1 cellular context compared by ENCODE assay signal in the genomic region with DNA sequence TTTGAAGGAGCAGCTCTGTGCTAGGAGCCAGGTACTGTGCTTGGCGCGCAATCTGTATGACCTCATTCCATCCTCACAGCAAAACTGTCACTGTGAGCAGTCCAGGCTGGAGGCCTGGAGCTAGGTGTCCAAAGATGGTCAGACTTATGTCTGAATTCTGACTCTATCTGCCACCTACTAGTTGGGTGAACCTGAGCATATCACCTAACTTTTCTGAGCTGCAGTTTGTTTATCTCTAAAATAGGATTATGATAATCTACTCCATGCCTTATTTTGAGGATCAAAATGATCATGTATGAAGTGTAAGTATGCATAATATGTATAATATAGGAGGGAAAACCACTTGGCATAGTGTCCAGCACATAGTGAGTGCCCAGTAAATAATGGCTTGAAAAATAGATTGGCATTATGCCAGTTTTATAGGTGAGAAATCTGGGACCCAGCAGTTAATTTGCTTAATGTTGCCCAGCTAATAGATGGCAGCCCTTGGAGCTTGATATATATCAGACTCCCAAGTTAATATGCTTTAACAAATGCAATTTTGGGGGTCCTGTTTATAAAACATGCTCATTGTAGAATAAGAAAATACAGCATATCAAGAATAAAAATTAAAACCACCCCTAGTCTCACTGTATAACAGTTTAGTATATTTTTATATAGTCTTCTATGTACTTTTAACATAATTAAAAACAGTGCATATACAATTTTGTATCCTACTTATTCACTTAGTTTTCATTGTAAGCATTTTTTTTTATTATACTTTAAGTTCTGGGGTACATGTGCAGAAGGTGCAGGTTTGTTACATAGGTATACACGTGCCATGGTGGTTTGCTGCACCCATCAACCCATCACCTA.
TF ChIP-seq lines count a peak whose summit lies in the region.

No MANE protein-coding gene starts in this region.

TF ChIP-seq in HepG2, 621 proteins besides CTCF, POLR2A, EP300 and RAD21 (continued from another document and continues in another):
- TF ChIP-seq, protein P1, sequence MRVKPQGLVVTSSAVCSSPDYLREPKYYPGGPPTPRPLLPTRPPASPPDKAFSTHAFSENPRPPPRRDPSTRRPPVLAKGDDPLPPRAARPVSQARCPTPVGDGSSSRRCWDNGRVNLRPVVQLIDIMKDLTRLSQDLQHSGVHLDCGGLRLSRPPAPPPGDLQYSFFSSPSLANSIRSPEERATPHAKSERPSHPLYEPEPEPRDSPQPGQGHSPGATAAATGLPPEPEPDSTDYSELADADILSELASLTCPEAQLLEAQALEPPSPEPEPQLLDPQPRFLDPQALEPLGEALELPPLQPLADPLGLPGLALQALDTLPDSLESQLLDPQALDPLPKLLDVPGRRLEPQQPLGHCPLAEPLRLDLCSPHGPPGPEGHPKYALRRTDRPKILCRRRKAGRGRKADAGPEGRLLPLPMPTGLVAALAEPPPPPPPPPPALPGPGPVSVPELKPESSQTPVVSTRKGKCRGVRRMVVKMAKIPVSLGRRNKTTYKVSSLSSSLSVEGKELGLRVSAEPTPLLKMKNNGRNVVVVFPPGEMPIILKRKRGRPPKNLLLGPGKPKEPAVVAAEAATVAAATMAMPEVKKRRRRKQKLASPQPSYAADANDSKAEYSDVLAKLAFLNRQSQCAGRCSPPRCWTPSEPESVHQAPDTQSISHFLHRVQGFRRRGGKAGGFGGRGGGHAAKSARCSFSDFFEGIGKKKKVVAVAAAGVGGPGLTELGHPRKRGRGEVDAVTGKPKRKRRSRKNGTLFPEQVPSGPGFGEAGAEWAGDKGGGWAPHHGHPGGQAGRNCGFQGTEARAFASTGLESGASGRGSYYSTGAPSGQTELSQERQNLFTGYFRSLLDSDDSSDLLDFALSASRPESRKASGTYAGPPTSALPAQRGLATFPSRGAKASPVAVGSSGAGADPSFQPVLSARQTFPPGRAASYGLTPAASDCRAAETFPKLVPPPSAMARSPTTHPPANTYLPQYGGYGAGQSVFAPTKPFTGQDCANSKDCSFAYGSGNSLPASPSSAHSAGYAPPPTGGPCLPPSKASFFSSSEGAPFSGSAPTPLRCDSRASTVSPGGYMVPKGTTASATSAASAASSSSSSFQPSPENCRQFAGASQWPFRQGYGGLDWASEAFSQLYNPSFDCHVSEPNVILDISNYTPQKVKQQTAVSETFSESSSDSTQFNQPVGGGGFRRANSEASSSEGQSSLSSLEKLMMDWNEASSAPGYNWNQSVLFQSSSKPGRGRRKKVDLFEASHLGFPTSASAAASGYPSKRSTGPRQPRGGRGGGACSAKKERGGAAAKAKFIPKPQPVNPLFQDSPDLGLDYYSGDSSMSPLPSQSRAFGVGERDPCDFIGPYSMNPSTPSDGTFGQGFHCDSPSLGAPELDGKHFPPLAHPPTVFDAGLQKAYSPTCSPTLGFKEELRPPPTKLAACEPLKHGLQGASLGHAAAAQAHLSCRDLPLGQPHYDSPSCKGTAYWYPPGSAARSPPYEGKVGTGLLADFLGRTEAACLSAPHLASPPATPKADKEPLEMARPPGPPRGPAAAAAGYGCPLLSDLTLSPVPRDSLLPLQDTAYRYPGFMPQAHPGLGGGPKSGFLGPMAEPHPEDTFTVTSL (CRISPR knock-in tag; IDR thresholded peaks at IDR 0.05; ENCODE audit: borderline replicate concordance) = peak; percentile 13; the same call in 1 of the 2 replicates
- no peak for TF ChIP-seq MAFG (CRISPR knock-in tag; IDR thresholded peaks at IDR 0.05)
- no peak for TF ChIP-seq GZF1 (CRISPR knock-in tag; IDR thresholded peaks at IDR 0.05)
- peak; percentile 56; the same call in 1 of the 2 replicates for TF ChIP-seq MED1 (CRISPR knock-in tag; IDR thresholded peaks at IDR 0.05)
- no peak; the same call in 1 of the 2 replicates for TF ChIP-seq GATAD1 (CRISPR knock-in tag; IDR thresholded peaks at IDR 0.05)
- TF ChIP-seq ZNF83 (CRISPR knock-in tag; IDR thresholded peaks at IDR 0.05; ENCODE audit: borderline replicate concordance) = no peak
- TF ChIP-seq EEA1 (CRISPR knock-in tag; IDR thresholded peaks at IDR 0.05; ENCODE audit: borderline replicate concordance) = no peak
- TF ChIP-seq ZNF496 (CRISPR knock-in tag; IDR thresholded peaks at IDR 0.05; ENCODE audit: insufficient replicate concordance) = no peak
- TF ChIP-seq ZNF780A (CRISPR knock-in tag; IDR thresholded peaks at IDR 0.05) = no peak
- TF ChIP-seq CEBPB (IDR thresholded peaks at IDR 0.05; ENCODE audit: borderline replicate concordance, low read depth, low read length) = no peak
- TF ChIP-seq, protein P2, sequence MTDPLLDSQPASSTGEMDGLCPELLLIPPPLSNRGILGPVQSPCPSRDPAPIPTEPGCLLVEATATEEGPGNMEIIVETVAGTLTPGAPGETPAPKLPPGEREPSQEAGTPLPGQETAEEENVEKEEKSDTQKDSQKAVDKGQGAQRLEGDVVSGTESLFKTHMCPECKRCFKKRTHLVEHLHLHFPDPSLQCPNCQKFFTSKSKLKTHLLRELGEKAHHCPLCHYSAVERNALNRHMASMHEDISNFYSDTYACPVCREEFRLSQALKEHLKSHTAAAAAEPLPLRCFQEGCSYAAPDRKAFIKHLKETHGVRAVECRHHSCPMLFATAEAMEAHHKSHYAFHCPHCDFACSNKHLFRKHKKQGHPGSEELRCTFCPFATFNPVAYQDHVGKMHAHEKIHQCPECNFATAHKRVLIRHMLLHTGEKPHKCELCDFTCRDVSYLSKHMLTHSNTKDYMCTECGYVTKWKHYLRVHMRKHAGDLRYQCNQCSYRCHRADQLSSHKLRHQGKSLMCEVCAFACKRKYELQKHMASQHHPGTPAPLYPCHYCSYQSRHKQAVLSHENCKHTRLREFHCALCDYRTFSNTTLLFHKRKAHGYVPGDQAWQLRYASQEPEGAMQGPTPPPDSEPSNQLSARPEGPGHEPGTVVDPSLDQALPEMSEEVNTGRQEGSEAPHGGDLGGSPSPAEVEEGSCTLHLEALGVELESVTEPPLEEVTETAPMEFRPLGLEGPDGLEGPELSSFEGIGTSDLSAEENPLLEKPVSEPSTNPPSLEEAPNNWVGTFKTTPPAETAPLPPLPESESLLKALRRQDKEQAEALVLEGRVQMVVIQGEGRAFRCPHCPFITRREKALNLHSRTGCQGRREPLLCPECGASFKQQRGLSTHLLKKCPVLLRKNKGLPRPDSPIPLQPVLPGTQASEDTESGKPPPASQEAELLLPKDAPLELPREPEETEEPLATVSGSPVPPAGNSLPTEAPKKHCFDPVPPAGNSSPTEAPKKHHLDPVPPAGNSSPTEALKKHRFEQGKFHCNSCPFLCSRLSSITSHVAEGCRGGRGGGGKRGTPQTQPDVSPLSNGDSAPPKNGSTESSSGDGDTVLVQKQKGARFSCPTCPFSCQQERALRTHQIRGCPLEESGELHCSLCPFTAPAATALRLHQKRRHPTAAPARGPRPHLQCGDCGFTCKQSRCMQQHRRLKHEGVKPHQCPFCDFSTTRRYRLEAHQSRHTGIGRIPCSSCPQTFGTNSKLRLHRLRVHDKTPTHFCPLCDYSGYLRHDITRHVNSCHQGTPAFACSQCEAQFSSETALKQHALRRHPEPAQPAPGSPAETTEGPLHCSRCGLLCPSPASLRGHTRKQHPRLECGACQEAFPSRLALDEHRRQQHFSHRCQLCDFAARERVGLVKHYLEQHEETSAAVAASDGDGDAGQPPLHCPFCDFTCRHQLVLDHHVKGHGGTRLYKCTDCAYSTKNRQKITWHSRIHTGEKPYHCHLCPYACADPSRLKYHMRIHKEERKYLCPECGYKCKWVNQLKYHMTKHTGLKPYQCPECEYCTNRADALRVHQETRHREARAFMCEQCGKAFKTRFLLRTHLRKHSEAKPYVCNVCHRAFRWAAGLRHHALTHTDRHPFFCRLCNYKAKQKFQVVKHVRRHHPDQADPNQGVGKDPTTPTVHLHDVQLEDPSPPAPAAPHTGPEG (CRISPR knock-in tag; IDR thresholded peaks at IDR 0.05) = no peak
- no peak for TF ChIP-seq AHR (CRISPR knock-in tag; IDR thresholded peaks at IDR 0.05)
- TF ChIP-seq ZNF558 (CRISPR knock-in tag; IDR thresholded peaks at IDR 0.05; ENCODE audit: borderline replicate concordance) = no peak
- 0 out of 2 replicates have a peak, but pooled peaks have one; percentile 44 for TF ChIP-seq IRX3 (CRISPR knock-in tag; IDR thresholded peaks at IDR 0.05; ENCODE audit: borderline replicate concordance, low read depth)
- TF ChIP-seq, protein P3, sequence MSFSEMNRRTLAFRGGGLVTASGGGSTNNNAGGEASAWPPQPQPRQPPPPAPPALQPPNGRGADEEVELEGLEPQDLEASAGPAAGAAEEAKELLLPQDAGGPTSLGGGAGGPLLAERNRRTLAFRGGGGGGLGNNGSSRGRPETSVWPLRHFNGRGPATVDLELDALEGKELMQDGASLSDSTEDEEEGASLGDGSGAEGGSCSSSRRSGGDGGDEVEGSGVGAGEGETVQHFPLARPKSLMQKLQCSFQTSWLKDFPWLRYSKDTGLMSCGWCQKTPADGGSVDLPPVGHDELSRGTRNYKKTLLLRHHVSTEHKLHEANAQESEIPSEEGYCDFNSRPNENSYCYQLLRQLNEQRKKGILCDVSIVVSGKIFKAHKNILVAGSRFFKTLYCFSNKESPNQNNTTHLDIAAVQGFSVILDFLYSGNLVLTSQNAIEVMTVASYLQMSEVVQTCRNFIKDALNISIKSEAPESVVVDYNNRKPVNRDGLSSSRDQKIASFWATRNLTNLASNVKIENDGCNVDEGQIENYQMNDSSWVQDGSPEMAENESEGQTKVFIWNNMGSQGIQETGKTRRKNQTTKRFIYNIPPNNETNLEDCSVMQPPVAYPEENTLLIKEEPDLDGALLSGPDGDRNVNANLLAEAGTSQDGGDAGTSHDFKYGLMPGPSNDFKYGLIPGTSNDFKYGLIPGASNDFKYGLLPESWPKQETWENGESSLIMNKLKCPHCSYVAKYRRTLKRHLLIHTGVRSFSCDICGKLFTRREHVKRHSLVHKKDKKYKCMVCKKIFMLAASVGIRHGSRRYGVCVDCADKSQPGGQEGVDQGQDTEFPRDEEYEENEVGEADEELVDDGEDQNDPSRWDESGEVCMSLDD (CRISPR knock-in tag; IDR thresholded peaks at IDR 0.05; ENCODE audit: borderline replicate concordance) = no peak
- 0 out of 2 replicates have a peak, but pooled peaks have one; percentile 10 for TF ChIP-seq NFATC3 (CRISPR knock-in tag; IDR thresholded peaks at IDR 0.05)
- TF ChIP-seq, protein P4, sequence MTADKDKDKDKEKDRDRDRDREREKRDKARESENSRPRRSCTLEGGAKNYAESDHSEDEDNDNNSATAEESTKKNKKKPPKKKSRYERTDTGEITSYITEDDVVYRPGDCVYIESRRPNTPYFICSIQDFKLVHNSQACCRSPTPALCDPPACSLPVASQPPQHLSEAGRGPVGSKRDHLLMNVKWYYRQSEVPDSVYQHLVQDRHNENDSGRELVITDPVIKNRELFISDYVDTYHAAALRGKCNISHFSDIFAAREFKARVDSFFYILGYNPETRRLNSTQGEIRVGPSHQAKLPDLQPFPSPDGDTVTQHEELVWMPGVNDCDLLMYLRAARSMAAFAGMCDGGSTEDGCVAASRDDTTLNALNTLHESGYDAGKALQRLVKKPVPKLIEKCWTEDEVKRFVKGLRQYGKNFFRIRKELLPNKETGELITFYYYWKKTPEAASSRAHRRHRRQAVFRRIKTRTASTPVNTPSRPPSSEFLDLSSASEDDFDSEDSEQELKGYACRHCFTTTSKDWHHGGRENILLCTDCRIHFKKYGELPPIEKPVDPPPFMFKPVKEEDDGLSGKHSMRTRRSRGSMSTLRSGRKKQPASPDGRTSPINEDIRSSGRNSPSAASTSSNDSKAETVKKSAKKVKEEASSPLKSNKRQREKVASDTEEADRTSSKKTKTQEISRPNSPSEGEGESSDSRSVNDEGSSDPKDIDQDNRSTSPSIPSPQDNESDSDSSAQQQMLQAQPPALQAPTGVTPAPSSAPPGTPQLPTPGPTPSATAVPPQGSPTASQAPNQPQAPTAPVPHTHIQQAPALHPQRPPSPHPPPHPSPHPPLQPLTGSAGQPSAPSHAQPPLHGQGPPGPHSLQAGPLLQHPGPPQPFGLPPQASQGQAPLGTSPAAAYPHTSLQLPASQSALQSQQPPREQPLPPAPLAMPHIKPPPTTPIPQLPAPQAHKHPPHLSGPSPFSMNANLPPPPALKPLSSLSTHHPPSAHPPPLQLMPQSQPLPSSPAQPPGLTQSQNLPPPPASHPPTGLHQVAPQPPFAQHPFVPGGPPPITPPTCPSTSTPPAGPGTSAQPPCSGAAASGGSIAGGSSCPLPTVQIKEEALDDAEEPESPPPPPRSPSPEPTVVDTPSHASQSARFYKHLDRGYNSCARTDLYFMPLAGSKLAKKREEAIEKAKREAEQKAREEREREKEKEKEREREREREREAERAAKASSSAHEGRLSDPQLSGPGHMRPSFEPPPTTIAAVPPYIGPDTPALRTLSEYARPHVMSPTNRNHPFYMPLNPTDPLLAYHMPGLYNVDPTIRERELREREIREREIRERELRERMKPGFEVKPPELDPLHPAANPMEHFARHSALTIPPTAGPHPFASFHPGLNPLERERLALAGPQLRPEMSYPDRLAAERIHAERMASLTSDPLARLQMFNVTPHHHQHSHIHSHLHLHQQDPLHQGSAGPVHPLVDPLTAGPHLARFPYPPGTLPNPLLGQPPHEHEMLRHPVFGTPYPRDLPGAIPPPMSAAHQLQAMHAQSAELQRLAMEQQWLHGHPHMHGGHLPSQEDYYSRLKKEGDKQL (CRISPR knock-in tag; IDR thresholded peaks at IDR 0.05; ENCODE audit: low read depth) = no peak
- no peak for TF ChIP-seq PCBP1 (IDR thresholded peaks at IDR 0.05; ENCODE audit: borderline replicate concordance, low read depth, low read length)
- TF ChIP-seq, protein P5, sequence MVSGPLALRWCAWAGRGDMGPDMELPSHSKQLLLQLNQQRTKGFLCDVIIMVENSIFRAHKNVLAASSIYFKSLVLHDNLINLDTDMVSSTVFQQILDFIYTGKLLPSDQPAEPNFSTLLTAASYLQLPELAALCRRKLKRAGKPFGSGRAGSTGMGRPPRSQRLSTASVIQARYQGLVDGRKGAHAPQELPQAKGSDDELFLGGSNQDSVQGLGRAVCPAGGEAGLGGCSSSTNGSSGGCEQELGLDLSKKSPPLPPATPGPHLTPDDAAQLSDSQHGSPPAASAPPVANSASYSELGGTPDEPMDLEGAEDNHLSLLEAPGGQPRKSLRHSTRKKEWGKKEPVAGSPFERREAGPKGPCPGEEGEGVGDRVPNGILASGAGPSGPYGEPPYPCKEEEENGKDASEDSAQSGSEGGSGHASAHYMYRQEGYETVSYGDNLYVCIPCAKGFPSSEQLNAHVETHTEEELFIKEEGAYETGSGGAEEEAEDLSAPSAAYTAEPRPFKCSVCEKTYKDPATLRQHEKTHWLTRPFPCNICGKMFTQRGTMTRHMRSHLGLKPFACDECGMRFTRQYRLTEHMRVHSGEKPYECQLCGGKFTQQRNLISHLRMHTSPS (CRISPR knock-in tag; IDR thresholded peaks at IDR 0.05; ENCODE audit: low read depth) = no peak
- peak; percentile 70; the same call in 1 of the 2 replicates for TF ChIP-seq HOXA3 (CRISPR knock-in tag; IDR thresholded peaks at IDR 0.05)
- TF ChIP-seq KDM4B (CRISPR knock-in tag; IDR thresholded peaks at IDR 0.05) = no peak
- TF ChIP-seq, protein P6, sequence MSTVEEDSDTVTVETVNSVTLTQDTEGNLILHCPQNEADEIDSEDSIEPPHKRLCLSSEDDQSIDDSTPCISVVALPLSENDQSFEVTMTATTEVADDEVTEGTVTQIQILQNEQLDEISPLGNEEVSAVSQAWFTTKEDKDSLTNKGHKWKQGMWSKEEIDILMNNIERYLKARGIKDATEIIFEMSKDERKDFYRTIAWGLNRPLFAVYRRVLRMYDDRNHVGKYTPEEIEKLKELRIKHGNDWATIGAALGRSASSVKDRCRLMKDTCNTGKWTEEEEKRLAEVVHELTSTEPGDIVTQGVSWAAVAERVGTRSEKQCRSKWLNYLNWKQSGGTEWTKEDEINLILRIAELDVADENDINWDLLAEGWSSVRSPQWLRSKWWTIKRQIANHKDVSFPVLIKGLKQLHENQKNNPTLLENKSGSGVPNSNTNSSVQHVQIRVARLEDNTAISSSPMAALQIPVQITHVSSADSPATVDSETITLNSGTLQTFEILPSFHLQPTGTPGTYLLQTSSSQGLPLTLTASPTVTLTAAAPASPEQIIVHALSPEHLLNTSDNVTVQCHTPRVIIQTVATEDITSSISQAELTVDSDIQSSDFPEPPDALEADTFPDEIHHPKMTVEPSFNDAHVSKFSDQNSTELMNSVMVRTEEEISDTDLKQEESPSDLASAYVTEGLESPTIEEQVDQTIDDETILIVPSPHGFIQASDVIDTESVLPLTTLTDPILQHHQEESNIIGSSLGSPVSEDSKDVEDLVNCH (CRISPR knock-in tag; IDR thresholded peaks at IDR 0.05) = no peak
- TF ChIP-seq GABPB1 (CRISPR knock-in tag; IDR thresholded peaks at IDR 0.05) = no peak
